1 cellular context compared by ENCODE assay signal in genomic region chr1:181036107-181036843, GRCh38.
TF ChIP-seq lines count a peak whose summit lies in the region.

No MANE protein-coding gene starts in this region.

TF ChIP-seq in HepG2, 621 proteins besides CTCF, POLR2A, EP300 and RAD21:
- TF ChIP-seq NCOA2 (CRISPR knock-in tag; IDR thresholded peaks at IDR 0.05), result peak; percentile 52; the same call in 1 of the 2 replicates
- peak; percentile 42 for TF ChIP-seq BCL6 (CRISPR knock-in tag; IDR thresholded peaks at IDR 0.05)
- TF ChIP-seq THRA (CRISPR knock-in tag; IDR thresholded peaks at IDR 0.05; ENCODE audit: borderline replicate concordance), result peak; percentile 75
- no peak for TF ChIP-seq ZNF607 (CRISPR knock-in tag; IDR thresholded peaks at IDR 0.05; ENCODE audit: borderline replicate concordance)
- TF ChIP-seq ZKSCAN5 (CRISPR knock-in tag; IDR thresholded peaks at IDR 0.05), result peak; percentile 73
- peak; percentile 50; the same call in 1 of the 2 replicates for TF ChIP-seq ZNF263 (CRISPR knock-in tag; IDR thresholded peaks at IDR 0.05)
- TF ChIP-seq PRDM4 (CRISPR knock-in tag; IDR thresholded peaks at IDR 0.05; ENCODE audit: borderline replicate concordance), result no peak
- no peak for TF ChIP-seq ZKSCAN8 (CRISPR knock-in tag; IDR thresholded peaks at IDR 0.05; ENCODE audit: borderline replicate concordance)
